Comparison of ENCODE assay signal across 8 cellular contexts in genomic region chr1:168135116-168135981, GRCh38. TPM values are rescaled to one million over a fixed set of nuclear protein-coding genes. Genes with fewer than 3 reads are reported as not detected.
DNase-seq lines count a peak whose midpoint lies in the region; ATAC-seq, FAIRE-seq and TF ChIP-seq lines count a peak whose summit lies in the region.

No MANE protein-coding gene starts in this region.

- no peaks in the 10 kb centered on the region for H3K9me1 ChIP-seq in endothelial cell of umbilical vein (replicated peaks; ENCODE audit: control insufficient read depth, extremely low read depth, insufficient read depth, low read length)

- WGBS in trophoblast cell (ENCODE audit: extremely low coverage, insufficient coverage, insufficient read length): no CpG with 5 or more reads among the region's 14 CpGs

- peaks cover 13% of the 10 kb centered on the region for H3K79me1 ChIP-seq in trophoblast cell (ENCODE audit: low read length)

- peak overlapping the region; percentile 87 for H2AFZ ChIP-seq in endothelial cell of umbilical vein (ENCODE audit: low read depth, low read length)
- H2AFZ ChIP-seq in trophoblast cell (ENCODE audit: insufficient read depth, low read length, poor library complexity): peak overlapping the region; percentile 68

- no peak overlapping the region for H4K91ac ChIP-seq in trophoblast cell (ENCODE audit: low read depth, low read length)

- H4K12ac ChIP-seq in trophoblast cell (ENCODE audit: low read depth, low read length): no peak overlapping the region

- no peak overlapping the region for H2BK120ac ChIP-seq in trophoblast cell (ENCODE audit: insufficient read depth, low read length, poor library complexity)

- POLR2A ChIA-PET in endothelial cell of umbilical vein (lab: Charles Lee): no interaction called here

- no peak overlapping the region for H3K4ac ChIP-seq in trophoblast cell (ENCODE audit: low read depth, low read length)

- no peak for TF ChIP-seq CTCF in GM06990 (IDR thresholded peaks at IDR 0.05; ENCODE audit: insufficient read depth, low read length, poor library complexity, severe bottlenecking)
- TF ChIP-seq CTCF in endothelial cell of umbilical vein (IDR thresholded peaks at IDR 0.05; ENCODE audit: extremely low read depth in 1 of 2, insufficient read depth in 1 of 2, low read depth in 1 of 2, low read length in 2 of 2): no peak

- H3K4me3 ChIP-seq in GM06990 (replicated peaks; ENCODE audit: low read depth, low read length): peak overlapping the region; percentile 63
- peak overlapping the region; percentile 47 to 92 (median 77) for H3K4me3 ChIP-seq in endothelial cell of umbilical vein (replicated peaks in 1 of 3; ENCODE audit: insufficient read depth in 1 of 3, low read depth in 1 of 3, low read length in 3 of 3)
- H3K4me3 ChIP-seq in trophoblast cell (ENCODE audit: low read depth, low read length): peak overlapping the region; percentile 82

- H3K4me1 ChIP-seq in endothelial cell of umbilical vein (ENCODE audit: control insufficient read depth, extremely low read depth, insufficient read depth, low read length) (peaks cover 19% of the 10 kb centered on the region), trophoblast cell (ENCODE audit: control insufficient read depth in 1 of 2, insufficient read depth in 2 of 2, low read length in 2 of 2) (peaks cover 0 to 7% of the 10 kb centered on the region in 2 experiments)

- H2AK5ac ChIP-seq in trophoblast cell (ENCODE audit: low read length): no peak overlapping the region

- no peak overlapping the region for H4K8ac ChIP-seq in trophoblast cell (ENCODE audit: low read depth, low read length)

- H3K9ac ChIP-seq in endothelial cell of umbilical vein (replicated peaks; ENCODE audit: extremely low read depth, insufficient read depth, low read length): peak overlapping the region; percentile 75
- no peak overlapping the region for H3K9ac ChIP-seq in trophoblast cell (ENCODE audit: low read length)

- dilution Hi-C loops in endothelial cell of umbilical vein (cut with MboI; ENCODE audit: extremely low pct_ligation_motif_present, low sequenced_read_pairs): no loop called here

- H3K4me2 ChIP-seq in endothelial cell of umbilical vein (ENCODE audit: insufficient read depth, low read length) (peak overlapping the region; percentile 74), trophoblast cell (ENCODE audit: low read length) (peak overlapping the region; percentile 87)

- CTCF ChIA-PET in endothelial cell of umbilical vein (lab: Charles Lee): interaction anchor here (0.8 to 2.3 kb wide), 7 partner anchors 12 to 101 kb away, joined by 3 to 8 read pairs (median 3); no protein-coding TSS in a partner anchor

- TF ChIP-seq POLR2A in endothelial cell of umbilical vein (IDR thresholded peaks at IDR 0.05; ENCODE audit: low read depth, low read length): no peak

- H3K23ac ChIP-seq in trophoblast cell (ENCODE audit: low read length): no peak overlapping the region

- H3K27me3 ChIP-seq in GM06990 (replicated peaks; ENCODE audit: control insufficient read depth, insufficient read depth, low read length) (peaks cover 8% of the 10 kb centered on the region), endothelial cell of umbilical vein (ENCODE audit: control insufficient read depth in 2 of 2, insufficient read depth in 2 of 2, low read length in 2 of 2) (no peaks in the 10 kb centered on the region), trophoblast cell (ENCODE audit: insufficient read depth, low read length) (no peaks in the 10 kb centered on the region)

- intact Hi-C loops in endothelial cell of umbilical vein (cut with micrococcal nuclease): loop anchor here (5.0 kb wide), 2 partner anchors 53 to 413 kb away; partner anchors contain the start of gene MPZL1

- DNase-seq in GM06990 (ENCODE audit: extremely low read depth, insufficient read length): no peak
- peak; percentile 62 for DNase-seq in NCI-H748 (lab: John Stamatoyannopoulos, UW; ENCODE audit: unreplicated experiment)
- DNase-seq in endothelial cell of umbilical vein (ENCODE audit: low read depth, low spot score): peak; percentile 4
- DNase-seq in trophoblast cell: peak in 1 of 2 donors; percentile 2
- DNase-seq in COR-L47 (lab: John Stamatoyannopoulos, UW): no peak
- no peak for DNase-seq in anterior cingulate cortex (lab: John Stamatoyannopoulos, UW)
- no peak for DNase-seq in activated effector memory CD4-positive, alpha-beta T cell treated with Interleukin-2 at 50 U/mL for 16 hours

- no peak for FAIRE-seq in endothelial cell of umbilical vein (lab: Jason Lieb, UNC)

- no peak overlapping the region for H2BK12ac ChIP-seq in trophoblast cell (ENCODE audit: low read length)

- no peaks in the 10 kb centered on the region for H4K20me1 ChIP-seq in endothelial cell of umbilical vein (replicated peaks; ENCODE audit: control insufficient read depth, extremely low read depth, insufficient read depth, low read length)

- no peak overlapping the region for H3K27ac ChIP-seq in endothelial cell of umbilical vein (ENCODE audit: insufficient read depth, low read depth, low read length)
- H3K27ac ChIP-seq in trophoblast cell (ENCODE audit: low read depth, low read length): no peak overlapping the region

- H3K9me3 ChIP-seq in endothelial cell of umbilical vein (replicated peaks; ENCODE audit: control insufficient read depth, insufficient read depth, low read length): no peaks in the 10 kb centered on the region
- H3K9me3 ChIP-seq in trophoblast cell (ENCODE audit: insufficient read depth, low read depth, low read length): peaks cover 2% of the 10 kb centered on the region

- no peak overlapping the region for H3K14ac ChIP-seq in trophoblast cell (ENCODE audit: low read length)

- H3K18ac ChIP-seq in trophoblast cell (ENCODE audit: low read length): no peak overlapping the region

- peaks cover 6% of the 10 kb centered on the region for H3K79me2 ChIP-seq in endothelial cell of umbilical vein (ENCODE audit: control insufficient read depth, insufficient read depth, low read length)
- peaks cover 4% of the 10 kb centered on the region for H3K79me2 ChIP-seq in trophoblast cell (ENCODE audit: control insufficient read depth, insufficient read depth, low read length, poor library complexity)

- H2BK5ac ChIP-seq in trophoblast cell (ENCODE audit: low read depth, low read length, poor library complexity): no peak overlapping the region

- no peaks in the 10 kb centered on the region for H3K36me3 ChIP-seq in GM06990 (ENCODE audit: control insufficient read depth, insufficient read depth, low read length)
- H3K36me3 ChIP-seq in endothelial cell of umbilical vein (ENCODE audit: control insufficient read depth in 2 of 2, extremely low read depth in 1 of 2, insufficient read depth in 2 of 2, low read length in 2 of 2): no peaks in the 10 kb centered on the region
- H3K36me3 ChIP-seq in trophoblast cell (ENCODE audit: control insufficient read depth in 1 of 2, insufficient read depth in 2 of 2, low read length in 2 of 2): no peaks in the 10 kb centered on the region

- no peak for ATAC-seq in HG03442 (IDR thresholded peaks at IDR 0.05; ENCODE audit: unreplicated experiment)

- BruUV-seq in endothelial cell of umbilical vein (replicated peaks; lab: Mats Ljungman, UMichigan): TSS peak; percentile 16

TF ChIP-seq in endothelial cell of umbilical vein, 7 proteins besides CTCF, POLR2A, EP300 and RAD21:
- TF ChIP-seq GATA2 (IDR thresholded peaks at IDR 0.05; ENCODE audit: insufficient read depth, insufficient read length, low read depth, low read length) (no peak), MAX (IDR thresholded peaks at IDR 0.05; ENCODE audit: insufficient read depth, insufficient read length) (no peak), EZH2 (IDR thresholded peaks at IDR 0.05; ENCODE audit: borderline replicate concordance, low read depth, low read length, severe bottlenecking) (no peak), JUN (IDR thresholded peaks at IDR 0.05; ENCODE audit: borderline replicate concordance, insufficient read depth, insufficient read length, low read depth) (no peak), POLR2AphosphoS5 (IDR thresholded peaks at IDR 0.05; ENCODE audit: insufficient read depth, low read depth, low read length) (no peak)

RNA-seq across cellular contexts. Expression of gene GPR161, which starts 1.4 kb away (rescaled TPM):
- 34.8 and 36.5 TPM in 2 replicates for total RNA-seq in endothelial cell of umbilical vein
- 32.3 and 34.7 TPM in 2 replicates for polyA plus RNA-seq in endothelial cell of umbilical vein
- 29.0 and 29.8 TPM in 2 replicates for polyA plus RNA-seq in endothelial cell of umbilical vein (2011; cell fraction: cytosol; rRNA removed)
- 24.5 and 33.3 TPM in 2 replicates for polyA plus RNA-seq in endothelial cell of umbilical vein (2011; cell fraction: nucleus; rRNA removed)
- polyA plus RNA-seq in endothelial cell of umbilical vein (2012): 19.8 and 22.6 TPM in 2 replicates
- polyA minus RNA-seq in endothelial cell of umbilical vein: 102 and 111 TPM in 2 replicates
- 2.0 TPM for polyA minus RNA-seq in endothelial cell of umbilical vein (2011; cell fraction: cytosol; rRNA and poly(A)+ RNA removed)
- 19.6 and 32.5 TPM in 2 replicates for polyA minus RNA-seq in endothelial cell of umbilical vein (2011; cell fraction: nucleus; rRNA and poly(A)+ RNA removed)
- 4.7 and 5.0 TPM in 2 replicates for polyA plus RNA-seq in trophoblast cell (2013)

RNA-seq across cellular contexts. Expression of gene TIPRL, which starts 43.4 kb away (rescaled TPM):
- 37.6 and 45.8 TPM in 2 replicates for total RNA-seq in endothelial cell of umbilical vein
- 10.9 and 14.0 TPM in 2 replicates for polyA plus RNA-seq in endothelial cell of umbilical vein
- polyA plus RNA-seq in endothelial cell of umbilical vein (2011; cell fraction: cytosol; rRNA removed): 20.9 and 21.4 TPM in 2 replicates
- polyA plus RNA-seq in endothelial cell of umbilical vein (2011; cell fraction: nucleus; rRNA removed): 11.2 and 12.6 TPM in 2 replicates
- polyA plus RNA-seq in endothelial cell of umbilical vein (2012): 24.6 and 36.8 TPM in 2 replicates
- 10.7 and 19.1 TPM in 2 replicates for polyA minus RNA-seq in endothelial cell of umbilical vein
- 16.2 TPM for polyA minus RNA-seq in endothelial cell of umbilical vein (2011; cell fraction: cytosol; rRNA and poly(A)+ RNA removed)
- 4.7 and 8.0 TPM in 2 replicates for polyA minus RNA-seq in endothelial cell of umbilical vein (2011; cell fraction: nucleus; rRNA and poly(A)+ RNA removed)
- 15.9 and 16.5 TPM in 2 replicates for polyA plus RNA-seq in trophoblast cell (2013)

Comparison
In these comparisons a context has a peak if more than half of its experiments do, and no peak if none do; other contexts are left out.
1. DNase-seq: peak in NCI-H748 (single experiment) and endothelial cell of umbilical vein (single experiment); none in GM06990 (single experiment), COR-L47 (single experiment), anterior cingulate cortex (0 of 58) and activated effector memory CD4-positive, alpha-beta T cell treated with Interleukin-2 at 50 U/mL for 16 hours (single experiment).
2. Peak in every context shown above with its lines, with median percentiles within 50 percentile points of each other: H3K4me3 ChIP-seq.